Comparison of ENCODE assay signal across 1 cellular context in genomic region chr17:78170692-78171590, GRCh38.
TF ChIP-seq lines count a peak whose summit lies in the region.

No MANE protein-coding gene starts in this region.

TF ChIP-seq in HEK293, 187 proteins besides CTCF, POLR2A, EP300 and RAD21:
- TF ChIP-seq HIC1 (tag by site-specific recombination; IDR thresholded peaks at IDR 0.05) (peak; percentile 71), ZNF701 (tag by site-specific recombination; IDR thresholded peaks at IDR 0.05) (no peak)
- TF ChIP-seq, protein P1, sequence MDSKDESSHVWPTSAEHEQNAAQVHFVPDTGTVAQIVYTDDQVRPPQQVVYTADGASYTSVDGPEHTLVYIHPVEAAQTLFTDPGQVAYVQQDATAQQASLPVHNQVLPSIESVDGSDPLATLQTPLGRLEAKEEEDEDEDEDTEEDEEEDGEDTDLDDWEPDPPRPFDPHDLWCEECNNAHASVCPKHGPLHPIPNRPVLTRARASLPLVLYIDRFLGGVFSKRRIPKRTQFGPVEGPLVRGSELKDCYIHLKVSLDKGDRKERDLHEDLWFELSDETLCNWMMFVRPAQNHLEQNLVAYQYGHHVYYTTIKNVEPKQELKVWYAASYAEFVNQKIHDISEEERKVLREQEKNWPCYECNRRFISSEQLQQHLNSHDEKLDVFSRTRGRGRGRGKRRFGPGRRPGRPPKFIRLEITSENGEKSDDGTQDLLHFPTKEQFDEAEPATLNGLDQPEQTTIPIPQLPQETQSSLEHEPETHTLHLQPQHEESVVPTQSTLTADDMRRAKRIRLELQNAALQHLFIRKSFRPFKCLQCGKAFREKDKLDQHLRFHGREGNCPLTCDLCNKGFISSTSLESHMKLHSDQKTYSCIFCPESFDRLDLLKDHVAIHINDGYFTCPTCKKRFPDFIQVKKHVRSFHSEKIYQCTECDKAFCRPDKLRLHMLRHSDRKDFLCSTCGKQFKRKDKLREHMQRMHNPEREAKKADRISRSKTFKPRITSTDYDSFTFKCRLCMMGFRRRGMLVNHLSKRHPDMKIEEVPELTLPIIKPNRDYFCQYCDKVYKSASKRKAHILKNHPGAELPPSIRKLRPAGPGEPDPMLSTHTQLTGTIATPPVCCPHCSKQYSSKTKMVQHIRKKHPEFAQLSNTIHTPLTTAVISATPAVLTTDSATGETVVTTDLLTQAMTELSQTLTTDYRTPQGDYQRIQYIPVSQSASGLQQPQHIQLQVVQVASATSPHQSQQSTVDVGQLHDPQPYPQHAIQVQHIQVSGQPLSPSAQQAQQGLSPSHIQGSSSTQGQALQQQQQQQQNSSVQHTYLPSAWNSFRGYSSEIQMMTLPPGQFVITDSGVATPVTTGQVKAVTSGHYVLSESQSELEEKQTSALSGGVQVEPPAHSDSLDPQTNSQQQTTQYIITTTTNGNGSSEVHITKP (tag by site-specific recombination; IDR thresholded peaks at IDR 0.05) = peak; percentile 66
